ENCODE assay signal across 1 cellular context in genomic region chr2:184192664-184193063, GRCh38.
TF ChIP-seq lines count a peak whose summit lies in the region.

No MANE protein-coding gene starts in this region.

TF ChIP-seq in GM23338, 12 proteins besides CTCF, POLR2A, EP300 and RAD21 (continued from another document):
- TF ChIP-seq, protein P1, sequence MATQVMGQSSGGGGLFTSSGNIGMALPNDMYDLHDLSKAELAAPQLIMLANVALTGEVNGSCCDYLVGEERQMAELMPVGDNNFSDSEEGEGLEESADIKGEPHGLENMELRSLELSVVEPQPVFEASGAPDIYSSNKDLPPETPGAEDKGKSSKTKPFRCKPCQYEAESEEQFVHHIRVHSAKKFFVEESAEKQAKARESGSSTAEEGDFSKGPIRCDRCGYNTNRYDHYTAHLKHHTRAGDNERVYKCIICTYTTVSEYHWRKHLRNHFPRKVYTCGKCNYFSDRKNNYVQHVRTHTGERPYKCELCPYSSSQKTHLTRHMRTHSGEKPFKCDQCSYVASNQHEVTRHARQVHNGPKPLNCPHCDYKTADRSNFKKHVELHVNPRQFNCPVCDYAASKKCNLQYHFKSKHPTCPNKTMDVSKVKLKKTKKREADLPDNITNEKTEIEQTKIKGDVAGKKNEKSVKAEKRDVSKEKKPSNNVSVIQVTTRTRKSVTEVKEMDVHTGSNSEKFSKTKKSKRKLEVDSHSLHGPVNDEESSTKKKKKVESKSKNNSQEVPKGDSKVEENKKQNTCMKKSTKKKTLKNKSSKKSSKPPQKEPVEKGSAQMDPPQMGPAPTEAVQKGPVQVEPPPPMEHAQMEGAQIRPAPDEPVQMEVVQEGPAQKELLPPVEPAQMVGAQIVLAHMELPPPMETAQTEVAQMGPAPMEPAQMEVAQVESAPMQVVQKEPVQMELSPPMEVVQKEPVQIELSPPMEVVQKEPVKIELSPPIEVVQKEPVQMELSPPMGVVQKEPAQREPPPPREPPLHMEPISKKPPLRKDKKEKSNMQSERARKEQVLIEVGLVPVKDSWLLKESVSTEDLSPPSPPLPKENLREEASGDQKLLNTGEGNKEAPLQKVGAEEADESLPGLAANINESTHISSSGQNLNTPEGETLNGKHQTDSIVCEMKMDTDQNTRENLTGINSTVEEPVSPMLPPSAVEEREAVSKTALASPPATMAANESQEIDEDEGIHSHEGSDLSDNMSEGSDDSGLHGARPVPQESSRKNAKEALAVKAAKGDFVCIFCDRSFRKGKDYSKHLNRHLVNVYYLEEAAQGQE (IDR thresholded peaks at IDR 0.05; ENCODE audit: unreplicated experiment) = no peak
- TF ChIP-seq JUNB (IDR thresholded peaks at IDR 0.05; ENCODE audit: unreplicated experiment) = no peak
- TF ChIP-seq EZH2 (IDR thresholded peaks at IDR 0.05; ENCODE audit: low read depth, unreplicated experiment) = no peak
- TF ChIP-seq CREB1 (CRISPR knock-in tag; IDR thresholded peaks at IDR 0.05; ENCODE audit: low read depth) = no peak
